In genomic region chr22:41099036-41099435, GRCh38 we compare ENCODE assay signal across 25 cellular contexts. TPM values are rescaled to one million over a fixed set of nuclear protein-coding genes. Genes with fewer than 3 reads are reported as not detected.
A peak's percentile ranks its signal among the peaks of the same experiment; 100 is the strongest.
DNase-seq lines count a peak whose midpoint lies in the region; ATAC-seq, FAIRE-seq and TF ChIP-seq lines count a peak whose summit lies in the region.
"Had no signal": no experiment of that assay in that cellular context is flagged by ENCODE, and none has a peak within 500 bp of the region (broad histone marks: within the 10 kb centered on the region; RNA-seq: fewer than 3 reads in every experiment).

No MANE protein-coding gene starts in this region.

- H3K4me1 ChIP-seq in CD8-positive, alpha-beta T cell (ENCODE audit: insufficient read depth, low read length) = peaks cover 62% of the 10 kb centered on the region

- FAIRE-seq in H54 (lab: Jason Lieb, UNC) = no peak
- FAIRE-seq: astrocyte had no signal

- no peak overlapping the region for H3K27ac ChIP-seq in CD8-positive, alpha-beta T cell (ENCODE audit: low read depth, low read length)
- H3K27ac ChIP-seq: C4-2B, esophagus squamous epithelium, RWPE1, skin epidermis, stomach, tibial nerve had no signal

- H3K4me3 ChIP-seq in CD8-positive, alpha-beta T cell (ENCODE audit: low read depth, low read length) = no peak overlapping the region
- H3K4me3 ChIP-seq: esophagus squamous epithelium, skin epidermis, stomach, tibial nerve had no signal

- intact Hi-C loops in CD14-positive monocyte (cut with micrococcal nuclease) = no loop called here
- intact Hi-C loops in CD8-positive, alpha-beta T cell (cut with DNase I, micrococcal nuclease) = loop anchor here in 1 of 2 experiments (10.0 kb wide), 1 partner anchor 446 kb away; the partner anchor contains the start of gene POLR3H

- no peak for TF ChIP-seq POLR2A in H54 (IDR thresholded peaks at IDR 0.05; ENCODE audit: low read depth, low read length)

- CTCF ChIA-PET in CD8-positive, alpha-beta T cell (lab: Charles Lee) = no interaction called here
- CTCF ChIA-PET in WTC11 (lab: Charles Lee) = no interaction called here

- H3K27ac Mint-ChIP-seq in CD14-positive monocyte = peak overlapping the region in 4 of 7 donors; percentile 41 to 52 (median 49)
- H3K27ac Mint-ChIP-seq in CD8-positive, alpha-beta T cell = peak overlapping the region; percentile 71
- peak overlapping the region; percentile 12; the same call in 1 of the 2 replicates for H3K27ac Mint-ChIP-seq in WTC11
- no peak overlapping the region for H3K27ac Mint-ChIP-seq in neural crest cell (ENCODE audit: unreplicated experiment)
- H3K27ac Mint-ChIP-seq: activated CD4-positive, alpha-beta T cell treated with anti-CD3 and anti-CD28 coated beads for 36 hours; activated CD8-positive, alpha-beta T cell treated with anti-CD3 and anti-CD28 coated beads, Interleukin-2, amount 10 ng/mL, durations not matched to agents 7 days and 5 days had no signal

- peaks cover 18 to 60% of the 10 kb centered on the region in 2 donors for H3K36me3 Mint-ChIP-seq in CD14-positive monocyte
- H3K36me3 Mint-ChIP-seq in CD8-positive, alpha-beta T cell = peaks cover 41% of the 10 kb centered on the region
- H3K36me3 Mint-ChIP-seq in WTC11 = peaks cover 31% of the 10 kb centered on the region
- no peaks in the 10 kb centered on the region for H3K36me3 Mint-ChIP-seq in neural crest cell (ENCODE audit: low read depth)

- H3K9me3 ChIP-seq in CD8-positive, alpha-beta T cell (ENCODE audit: low read length) = no peaks in the 10 kb centered on the region
- H3K9me3 ChIP-seq: esophagus squamous epithelium, stomach, tibial nerve had no signal

- H3K4me1 Mint-ChIP-seq in CD14-positive monocyte = peaks cover 55% of the 10 kb centered on the region
- H3K4me1 Mint-ChIP-seq in CD8-positive, alpha-beta T cell (ENCODE audit: low read depth) = peaks cover 84% of the 10 kb centered on the region
- peaks cover 51% of the 10 kb centered on the region for H3K4me1 Mint-ChIP-seq in WTC11
- peaks cover 48% of the 10 kb centered on the region for H3K4me1 Mint-ChIP-seq in neural crest cell

- POLR2A ChIA-PET in CD8-positive, alpha-beta T cell (lab: Charles Lee) = no interaction called here
- POLR2A ChIA-PET in WTC11 (lab: Charles Lee) = no interaction called here

- TF ChIP-seq CTCF in CD14-positive monocyte (IDR thresholded peaks at IDR 0.05) (no peak), WTC11 (IDR thresholded peaks at IDR 0.05) (no peak), neural crest cell (conservative IDR thresholded peaks at IDR 0.05) (no peak)
- no peak for TF ChIP-seq CTCF in CD8-positive, alpha-beta T cell (IDR thresholded peaks at IDR 0.05)

- H3K36me3 ChIP-seq in CD8-positive, alpha-beta T cell (ENCODE audit: insufficient read depth, low read length) = no peaks in the 10 kb centered on the region
- H3K36me3 ChIP-seq: tibial nerve had no signal

- H3K9me3 Mint-ChIP-seq in CD14-positive monocyte (no peaks in the 10 kb centered on the region), WTC11 (no peaks in the 10 kb centered on the region), neural crest cell (no peaks in the 10 kb centered on the region)
- H3K9me3 Mint-ChIP-seq in CD8-positive, alpha-beta T cell = no peaks in the 10 kb centered on the region
- H3K9me3 Mint-ChIP-seq: immature natural killer cell had no signal

- H3K27me3 Mint-ChIP-seq in CD14-positive monocyte (ENCODE audit: low read depth in 3 of 3) (no peaks in the 10 kb centered on the region), WTC11 (ENCODE audit: low read depth) (no peaks in the 10 kb centered on the region), neural crest cell (ENCODE audit: low read depth) (no peaks in the 10 kb centered on the region)
- H3K27me3 Mint-ChIP-seq in CD8-positive, alpha-beta T cell (ENCODE audit: low read depth) = no peaks in the 10 kb centered on the region
- H3K27me3 Mint-ChIP-seq: activated CD4-positive, alpha-beta T cell treated with anti-CD3 and anti-CD28 coated beads for 36 hours had no signal

- no peak for ATAC-seq in CD8-positive, alpha-beta T cell
- no peak for ATAC-seq in WTC11
- ATAC-seq: activated CD8-positive, alpha-beta T cell treated with anti-CD3 and anti-CD28 coated beads, Interleukin-2, amount 10 ng/mL, durations not matched to agents 7 days and 5 days had no signal

- no peaks in the 10 kb centered on the region for H3K27me3 ChIP-seq in CD8-positive, alpha-beta T cell (ENCODE audit: insufficient read depth, low read length)
- H3K27me3 ChIP-seq: esophagus squamous epithelium, stomach, tibial nerve had no signal

- no peak overlapping the region for H3K4me3 Mint-ChIP-seq in CD14-positive monocyte
- H3K4me3 Mint-ChIP-seq in CD8-positive, alpha-beta T cell = no peak overlapping the region
- H3K4me3 Mint-ChIP-seq in WTC11 = no peak overlapping the region
- peak overlapping the region; percentile 28 for H3K4me3 Mint-ChIP-seq in neural crest cell
- H3K4me3 Mint-ChIP-seq: activated CD4-positive, alpha-beta T cell treated with anti-CD3 and anti-CD28 coated beads for 36 hours; activated CD8-positive, alpha-beta T cell treated with anti-CD3 and anti-CD28 coated beads, Interleukin-2, amount 10 ng/mL, durations not matched to agents 7 days and 5 days had no signal

- no peak for DNase-seq in CD14-positive monocyte (ENCODE audit: low spot score)
- DNase-seq in CD8-positive, alpha-beta T cell = no peak
- no peak for DNase-seq in WTC11 (ENCODE audit: low spot score)
- no peak for DNase-seq in neural crest cell (ENCODE audit: low read depth, low spot score)
- DNase-seq in H54 (ENCODE audit: insufficient read length, low spot score) = no peak
- no peak for DNase-seq in NCI-H446 treated with DMSO at 0.1 percent for 48 hours (lab: John Stamatoyannopoulos, UW)
- no peak for DNase-seq in amniotic stem cell (lab: John Stamatoyannopoulos, UW)
- DNase-seq: activated CD4-positive, alpha-beta T cell treated with anti-CD3 and anti-CD28 coated beads for 36 hours; activated CD8-positive, alpha-beta T cell treated with anti-CD3 and anti-CD28 coated beads, Interleukin-2, amount 10 ng/mL, durations not matched to agents 7 days and 5 days; activated naive CD4-positive, alpha-beta T cell treated with Interleukin-2 at 50 U/mL for 16 hours; central memory CD4-positive, alpha-beta T cell; dermis blood vessel endothelial cell; EL; esophagus squamous epithelium; foreskin melanocyte; hypothalamus; immature natural killer cell; mesendoderm; occipital lobe; stomach had no signal

TF ChIP-seq in WTC11, 78 proteins besides CTCF, POLR2A, EP300 and RAD21 (continues in another document):
- TF ChIP-seq FOXP4 (CRISPR knock-in tag; IDR thresholded peaks at IDR 0.05) (no peak), ZNF138 (CRISPR knock-in tag; conservative IDR thresholded peaks at IDR 0.05) (no peak), ZBTB43 (CRISPR knock-in tag; IDR thresholded peaks at IDR 0.05) (no peak), ZNF416 (CRISPR knock-in tag; IDR thresholded peaks at IDR 0.05) (no peak), GTF2I (CRISPR knock-in tag; conservative IDR thresholded peaks at IDR 0.05) (no peak), ZNF281 (CRISPR knock-in tag; IDR thresholded peaks at IDR 0.05) (no peak), ZNF219 (CRISPR knock-in tag; IDR thresholded peaks at IDR 0.05; ENCODE audit: borderline replicate concordance) (no peak)

RNA-seq across cellular contexts. Expression of gene EP300, which starts 6.6 kb away (rescaled TPM):
- 10 to 100 TPM in 1 of 2 donors, 1 to 10 TPM in 1; 5.7 to 16.8 TPM for polyA plus RNA-seq in CD14-positive monocyte
- 100 to 1,000 TPM; 157 to 158 TPM for total RNA-seq in CD8-positive, alpha-beta T cell
- total RNA-seq in WTC11 (2021) = 95.6 to 97.1 TPM (median 95.8 TPM) in 3 replicates
- total RNA-seq in neural crest cell = 89.2 and 93.1 TPM in 2 replicates
